Comparison of ENCODE assay signal across 18 cellular contexts in the genomic region with DNA sequence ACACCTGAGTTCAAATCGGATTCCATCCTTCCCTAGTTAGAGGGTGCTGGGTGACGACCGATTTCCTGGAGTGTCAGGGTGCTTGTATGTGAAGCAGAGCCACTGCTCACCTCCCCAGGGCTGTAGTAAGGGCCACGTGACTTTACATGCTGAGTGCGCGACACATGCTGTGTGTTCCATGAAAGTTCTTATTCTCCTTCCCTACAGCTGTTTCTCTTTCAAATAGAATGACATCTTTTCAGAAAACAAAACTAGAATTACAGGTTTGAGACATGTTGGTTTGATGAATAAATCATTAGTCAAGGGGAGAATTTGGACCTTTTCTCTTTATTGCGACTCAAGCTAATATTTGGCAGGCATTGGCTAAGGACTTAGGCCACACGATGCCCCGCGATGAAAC.
DNase-seq lines count a peak whose midpoint lies in the region; ATAC-seq, FAIRE-seq and TF ChIP-seq lines count a peak whose summit lies in the region.
"Had no signal": no experiment of that assay in that cellular context is flagged by ENCODE, and none has a peak within 500 bp of the region (broad histone marks: within the 10 kb centered on the region; RNA-seq: fewer than 3 reads in every experiment).

No MANE protein-coding gene starts in this region.

- H3K27ac ChIP-seq in PC-3 (ENCODE audit: low read length) (peak overlapping the region; percentile 82), foreskin keratinocyte (no peak overlapping the region), right atrium auricular region (no peak overlapping the region)
- H3K27ac ChIP-seq: A549, KMS-11 had no signal

- POLR2A ChIA-PET in PC-3 (lab: Charles Lee; ENCODE audit: unreplicated experiment) = no interaction called here

- DNase-seq in HPDE6-E6E7 (ENCODE audit: extremely low spot score) (peak; percentile 35), PC-3 (peak; percentile 84), bronchial epithelial cell (ENCODE audit: low read depth) (peak; percentile 73), foreskin keratinocyte (peak; percentile 64 to 79), pons (ENCODE audit: low spot score) (no peak), natural killer cell (no peak), right atrium auricular region (ENCODE audit: low spot score) (no peak)
- DNase-seq: CD8-positive, alpha-beta T cell; COR-L47; HCEC 1CT; HFFc6 had no signal

- no peaks in the 10 kb centered on the region for H3K27me3 ChIP-seq in PC-3 (ENCODE audit: low read length)
- H3K27me3 ChIP-seq in bronchial epithelial cell (ENCODE audit: control insufficient read depth, insufficient read depth, low read length) = no peaks in the 10 kb centered on the region
- no peaks in the 10 kb centered on the region for H3K27me3 ChIP-seq in foreskin keratinocyte
- H3K27me3 ChIP-seq in right atrium auricular region = no peaks in the 10 kb centered on the region

- no peaks in the 10 kb centered on the region for H3K9me3 ChIP-seq in PC-3 (ENCODE audit: low read length)
- no peaks in the 10 kb centered on the region for H3K9me3 ChIP-seq in right atrium auricular region
- H3K9me3 ChIP-seq: A549 had no signal

- no peaks in the 10 kb centered on the region for H3K9me2 ChIP-seq in PC-3 (replicated peaks; ENCODE audit: low read length)

- no peaks in the 10 kb centered on the region for H3K79me2 ChIP-seq in PC-3 (ENCODE audit: low read length)

- H3K4me3 Mint-ChIP-seq in natural killer cell = no peak overlapping the region
- H3K4me3 Mint-ChIP-seq: CD14-positive monocyte; CD8-positive, alpha-beta T cell; HFFc6; IgD-negative memory B cell had no signal

- H3F3A ChIP-seq in PC-3 (ENCODE audit: low read length, unreplicated experiment) = peaks cover 4% of the 10 kb centered on the region

- peak; percentile 21; the same call in 1 of the 2 replicates for ATAC-seq in PC-3
- peak; percentile 83 for ATAC-seq in foreskin keratinocyte
- no peak for ATAC-seq in natural killer cell
- ATAC-seq: A549; CD8-positive, alpha-beta T cell; GM12878 had no signal

- H3K27ac Mint-ChIP-seq in natural killer cell = no peak overlapping the region
- H3K27ac Mint-ChIP-seq: CD14-positive monocyte; CD8-positive, alpha-beta T cell; HFFc6; IgD-negative memory B cell had no signal

- H3K4me3 ChIP-seq in PC-3 (ENCODE audit: low read length) = peak overlapping the region; percentile 14; the same call in 1 of the 2 replicates
- no peak overlapping the region for H3K4me3 ChIP-seq in bronchial epithelial cell (ENCODE audit: low read depth, low read length)
- H3K4me3 ChIP-seq in right atrium auricular region = no peak overlapping the region
- H3K4me3 ChIP-seq: A549, GM12878 had no signal

- H3K4me1 Mint-ChIP-seq in natural killer cell = no peaks in the 10 kb centered on the region
- H3K4me1 Mint-ChIP-seq: CD14-positive monocyte had no signal

- H3K4me2 ChIP-seq in PC-3 (ENCODE audit: low read length) = peak overlapping the region; percentile 70
- H3K4me2 ChIP-seq: A549, KMS-11 had no signal

- no TSS peak for BruUV-seq in PC-3 (replicated peaks; lab: Mats Ljungman, UMichigan)

- peak overlapping the region; percentile 29 for H3K9ac ChIP-seq in PC-3 (ENCODE audit: low read length)
- H3K9ac ChIP-seq: KMS-11 had no signal

- peak overlapping the region; percentile 74 for H2AFZ ChIP-seq in PC-3 (ENCODE audit: low read length)

- FAIRE-seq in bronchial epithelial cell (lab: Jason Lieb, UNC) = no peak
- FAIRE-seq: A549, D721Med, GM12878, H1 had no signal

- no peaks in the 10 kb centered on the region for H3K36me3 ChIP-seq in PC-3 (ENCODE audit: low read depth, low read length)
- H3K36me3 ChIP-seq in bronchial epithelial cell (ENCODE audit: control insufficient read depth, insufficient read depth, low read length) = no peaks in the 10 kb centered on the region
- H3K36me3 ChIP-seq in right atrium auricular region = no peaks in the 10 kb centered on the region

- H4K20me1 ChIP-seq in PC-3 (ENCODE audit: low read length) = no peaks in the 10 kb centered on the region

- no peaks in the 10 kb centered on the region for H3K36me3 Mint-ChIP-seq in natural killer cell
- H3K36me3 Mint-ChIP-seq: CD14-positive monocyte; CD8-positive, alpha-beta T cell had no signal

- H3K27me3 Mint-ChIP-seq in natural killer cell (ENCODE audit: low read depth in 2 of 2) = peaks cover 2 to 8% of the 10 kb centered on the region in 2 donors
- H3K27me3 Mint-ChIP-seq: IgD-negative memory B cell had no signal

- CTCF ChIA-PET in PC-3 (lab: Charles Lee) = no interaction called here

- peaks cover 40% of the 10 kb centered on the region for H3K4me1 ChIP-seq in PC-3 (ENCODE audit: insufficient read depth, low read length)
- peaks cover 16% of the 10 kb centered on the region for H3K4me1 ChIP-seq in foreskin keratinocyte
- H3K4me1 ChIP-seq in right atrium auricular region = no peaks in the 10 kb centered on the region

- no peaks in the 10 kb centered on the region for H3K9me3 Mint-ChIP-seq in natural killer cell
- H3K9me3 Mint-ChIP-seq: CD8-positive, alpha-beta T cell had no signal

- intact Hi-C loops in PC-3 (cut with micrococcal nuclease) = no loop called here
- intact Hi-C loops in natural killer cell (cut with micrococcal nuclease) = no loop called here

- TF ChIP-seq CTCF in PC-3 (conservative IDR thresholded peaks at IDR 0.05; ENCODE audit: low read depth, low read length) = no peak
- TF ChIP-seq CTCF in bronchial epithelial cell (IDR thresholded peaks at IDR 0.05; ENCODE audit: insufficient read depth, low read length, severe bottlenecking) = no peak
- no peak for TF ChIP-seq CTCF in foreskin keratinocyte (conservative IDR thresholded peaks at IDR 0.05)
- TF ChIP-seq CTCF in natural killer cell (IDR thresholded peaks at IDR 0.05) = no peak
- no peak for TF ChIP-seq CTCF in right atrium auricular region (IDR thresholded peaks at IDR 0.05)

Comparison
In these comparisons a context has a peak if more than half of its experiments do, and no peak if none do; other contexts are left out.
1. DNase-seq: peak in HPDE6-E6E7 (single experiment), PC-3 (single experiment), bronchial epithelial cell (single experiment) and foreskin keratinocyte (2 of 2); none in pons (single experiment), natural killer cell (single experiment) and right atrium auricular region (single experiment).
2. ATAC-seq: peak in PC-3 (single experiment) and foreskin keratinocyte (single experiment); none in natural killer cell (0 of 3).